24 cellular contexts compared by ENCODE assay signal in the genomic region with DNA sequence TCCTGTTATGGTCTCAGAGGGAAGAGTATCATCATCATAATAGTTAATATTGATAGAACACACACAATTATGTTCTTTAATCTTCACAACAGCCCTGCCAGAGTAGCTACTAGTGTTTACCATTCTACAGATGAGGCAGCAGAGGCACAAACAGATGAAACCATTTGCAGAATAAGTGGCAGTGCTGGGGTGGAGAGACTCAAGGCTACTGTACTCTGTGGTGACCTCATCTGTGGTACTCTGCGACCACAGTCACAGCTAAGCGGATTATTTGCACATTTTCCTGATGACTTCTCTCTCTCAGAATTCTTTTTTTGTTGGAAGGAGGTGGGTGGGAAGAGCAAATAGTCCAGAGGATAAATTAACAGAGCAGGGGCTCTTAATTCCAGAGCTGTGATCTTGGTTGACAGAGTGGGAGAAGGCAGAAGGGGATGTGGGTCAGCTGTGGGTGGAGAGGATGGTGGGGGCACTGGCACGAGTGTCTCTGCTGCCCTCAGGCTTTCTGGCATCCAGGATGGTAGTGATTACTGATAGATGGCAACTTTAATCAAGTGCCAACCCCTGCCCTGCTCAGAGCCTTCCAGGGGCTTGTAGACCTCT. TPM values are rescaled to one million over a fixed set of nuclear protein-coding genes. Genes with fewer than 3 reads are reported as not detected.
A peak's percentile ranks its signal among the peaks of the same experiment; 100 is the strongest.
DNase-seq lines count a peak whose midpoint lies in the region; ATAC-seq and TF ChIP-seq lines count a peak whose summit lies in the region.
"Had no signal": no experiment of that assay in that cellular context is flagged by ENCODE, and none has a peak within 500 bp of the region (broad histone marks: within the 10 kb centered on the region; RNA-seq: fewer than 3 reads in every experiment).

No MANE protein-coding gene starts in this region.

- TF ChIP-seq CTCF in neural crest cell (conservative IDR thresholded peaks at IDR 0.05): no peak

- H3K27me3 Mint-ChIP-seq in activated CD8-positive, alpha-beta memory T cell treated with anti-CD3 and anti-CD28 coated beads, Interleukin-2, amount 10 ng/mL, durations not matched to agents 7 days and 5 days: peaks cover 71% of the 10 kb centered on the region
- peaks cover 89% of the 10 kb centered on the region for H3K27me3 Mint-ChIP-seq in neural crest cell (ENCODE audit: low read depth)

- no peak for DNase-seq in activated CD8-positive, alpha-beta memory T cell treated with anti-CD3 and anti-CD28 coated beads, Interleukin-2, amount 10 ng/mL, durations not matched to agents 7 days and 5 days
- DNase-seq in activated CD8-positive, alpha-beta memory T cell treated with anti-CD3 and anti-CD28 coated beads for 24 hours: no peak
- DNase-seq in NCI-H69 (lab: John Stamatoyannopoulos, UW): peak; percentile 29
- DNase-seq in neural crest cell (ENCODE audit: low read depth, low spot score): no peak
- no peak for DNase-seq in A172 (ENCODE audit: low spot score)
- DNase-seq: activated CD4-positive, alpha-beta T cell treated with anti-CD3 and anti-CD28 coated beads, Interleukin-2, amount 10 ng/mL, durations not matched to agents 7 days and 5 days; central memory CD4-positive, alpha-beta T cell; COR-L47; HCEC 1CT; islet precursor cell; left ventricle myocardium superior; NCI-H2081 treated with DMSO at 0.1 percent for 48 hours; OCI-M1; right cardiac atrium; stimulated activated CD4-positive, alpha-beta T cell treated with anti-CD3 and anti-CD28 coated beads, Interleukin-2, amount 100 ng/mL, for 48 hours; T-helper 9 cell; trophoblast cell had no signal

- no peaks in the 10 kb centered on the region for H3K9me3 ChIP-seq in endocrine pancreas (ENCODE audit: control insufficient read depth, low read length)
- H3K9me3 ChIP-seq: SK-N-SH had no signal

- no peak overlapping the region for H3K9ac ChIP-seq in endocrine pancreas (ENCODE audit: control insufficient read depth, insufficient read depth, low read length)
- H3K9ac ChIP-seq: SK-N-SH had no signal

- no peak overlapping the region for H3K27ac Mint-ChIP-seq in activated CD8-positive, alpha-beta memory T cell treated with anti-CD3 and anti-CD28 coated beads, Interleukin-2, amount 10 ng/mL, durations not matched to agents 7 days and 5 days
- no peak overlapping the region for H3K27ac Mint-ChIP-seq in neural crest cell (ENCODE audit: unreplicated experiment)
- H3K27ac Mint-ChIP-seq: activated CD4-positive, alpha-beta T cell treated with anti-CD3 and anti-CD28 coated beads, Interleukin-2, amount 10 ng/mL, durations not matched to agents 7 days and 5 days; activated naive CD4-positive, alpha-beta T cell treated with anti-CD3 and anti-CD28 coated beads, Interleukin-2, amount 50 U/mL, for 72 hours; mesothelial cell of epicardium had no signal

- ATAC-seq in activated CD8-positive, alpha-beta memory T cell treated with anti-CD3 and anti-CD28 coated beads, Interleukin-2, amount 10 ng/mL, durations not matched to agents 7 days and 5 days: peak; percentile 44
- ATAC-seq in GM21367 (IDR thresholded peaks at IDR 0.05; ENCODE audit: unreplicated experiment) (no peak), HG02970 (IDR thresholded peaks at IDR 0.05; ENCODE audit: low FRiP score, unreplicated experiment) (no peak)
- ATAC-seq: K562, left ventricle myocardium superior, right cardiac atrium had no signal

- H3K9me3 Mint-ChIP-seq in activated CD8-positive, alpha-beta memory T cell treated with anti-CD3 and anti-CD28 coated beads, Interleukin-2, amount 10 ng/mL, durations not matched to agents 7 days and 5 days (ENCODE audit: low read depth): no peaks in the 10 kb centered on the region
- H3K9me3 Mint-ChIP-seq in neural crest cell: no peaks in the 10 kb centered on the region
- H3K9me3 Mint-ChIP-seq: activated CD4-positive, alpha-beta T cell treated with anti-CD3 and anti-CD28 coated beads, Interleukin-2, amount 10 ng/mL, durations not matched to agents 7 days and 5 days; activated naive CD4-positive, alpha-beta T cell treated with anti-CD3 and anti-CD28 coated beads, Interleukin-2, amount 50 U/mL, for 72 hours had no signal

- H3K4me3 ChIP-seq in endocrine pancreas (ENCODE audit: control insufficient read depth, insufficient read depth, low read length): peak overlapping the region; percentile 37
- H3K4me3 ChIP-seq: K562 had no signal

- H3K36me3 Mint-ChIP-seq in activated CD8-positive, alpha-beta memory T cell treated with anti-CD3 and anti-CD28 coated beads, Interleukin-2, amount 10 ng/mL, durations not matched to agents 7 days and 5 days: no peaks in the 10 kb centered on the region
- H3K36me3 Mint-ChIP-seq in neural crest cell (ENCODE audit: low read depth): no peaks in the 10 kb centered on the region

- CTCF ChIA-PET in activated CD8-positive, alpha-beta memory T cell treated with anti-CD3 and anti-CD28 coated beads, Interleukin-2, amount 10 ng/mL, durations not matched to agents 7 days and 5 days (lab: Charles Lee): interaction anchor here (1.0 kb wide), 1 partner anchor 40 kb away, joined by 3 read pairs; no protein-coding TSS in a partner anchor

- H3K4me3 Mint-ChIP-seq in activated CD8-positive, alpha-beta memory T cell treated with anti-CD3 and anti-CD28 coated beads, Interleukin-2, amount 10 ng/mL, durations not matched to agents 7 days and 5 days: peak overlapping the region; percentile 49
- peak overlapping the region; percentile 83 for H3K4me3 Mint-ChIP-seq in neural crest cell

- no peaks in the 10 kb centered on the region for H3K4me1 ChIP-seq in endocrine pancreas (ENCODE audit: control insufficient read depth, insufficient read depth, low read length)

- H3K27me3 ChIP-seq in endocrine pancreas (ENCODE audit: control insufficient read depth, insufficient read depth, low read length): no peaks in the 10 kb centered on the region

- no peaks in the 10 kb centered on the region for H3K36me3 ChIP-seq in endocrine pancreas (ENCODE audit: control insufficient read depth, insufficient read depth, low read length)

- peaks cover 17% of the 10 kb centered on the region for H3K4me1 Mint-ChIP-seq in activated CD8-positive, alpha-beta memory T cell treated with anti-CD3 and anti-CD28 coated beads, Interleukin-2, amount 10 ng/mL, durations not matched to agents 7 days and 5 days
- H3K4me1 Mint-ChIP-seq in neural crest cell: peaks cover 17% of the 10 kb centered on the region

RNA-seq across cellular contexts. Expression of a gene that starts 41.8 kb away (rescaled TPM):
- total RNA-seq in activated CD8-positive, alpha-beta memory T cell treated with anti-CD3 and anti-CD28 coated beads, Interleukin-2, amount 10 ng/mL, durations not matched to agents 7 days and 5 days: 10 to 100 TPM; 13.6 to 17.0 TPM
- 4.6 and 5.4 TPM in 2 replicates for total RNA-seq in neural crest cell
- 12.2 and 17.2 TPM in 2 replicates for total RNA-seq in A172 (2014; rRNA removed; shearing (Covaris generic))

RNA-seq across cellular contexts. Expression of a gene that starts 51.5 kb away (rescaled TPM):
- total RNA-seq in activated CD8-positive, alpha-beta memory T cell treated with anti-CD3 and anti-CD28 coated beads, Interleukin-2, amount 10 ng/mL, durations not matched to agents 7 days and 5 days: 1 to 10 TPM; 4.5 to 8.0 TPM
- total RNA-seq in neural crest cell: 12.3 and 14.7 TPM in 2 replicates
- 15.4 and 22.7 TPM in 2 replicates for total RNA-seq in A172 (2014; rRNA removed; shearing (Covaris generic))
